ENCODE assay signal across 8 cellular contexts in genomic region chr1:244603498-244603897, GRCh38. TPM values are rescaled to one million over a fixed set of nuclear protein-coding genes. Genes with fewer than 3 reads are reported as not detected.
A peak's percentile ranks its signal among the peaks of the same experiment; 100 is the strongest.
DNase-seq lines count a peak whose midpoint lies in the region; ATAC-seq and TF ChIP-seq lines count a peak whose summit lies in the region.

No MANE protein-coding gene starts in this region.

- POLR2A ChIA-PET in activated CD4-positive, alpha-beta T cell treated with anti-CD3 and anti-CD28 coated beads, Interleukin-2, amount 10 ng/mL, durations not matched to agents 7 days and 5 days (lab: Charles Lee), result interaction anchor here (0.6 kb wide), 1 partner anchor 216 kb away, joined by 5 read pairs; no protein-coding TSS in a partner anchor

- peaks cover 9% of the 10 kb centered on the region for H3K4me1 Mint-ChIP-seq in activated CD4-positive, alpha-beta T cell treated with anti-CD3 and anti-CD28 coated beads, Interleukin-2, amount 10 ng/mL, durations not matched to agents 7 days and 5 days
- H3K4me1 Mint-ChIP-seq in brain, result no peaks in the 10 kb centered on the region
- H3K4me1 Mint-ChIP-seq in activated CD8-positive, alpha-beta memory T cell treated with anti-CD3 and anti-CD28 coated beads, Interleukin-2, amount 10 ng/mL, durations not matched to agents 7 days and 5 days, result peaks cover 14% of the 10 kb centered on the region

- no peak overlapping the region for H3K4me3 Mint-ChIP-seq in activated CD4-positive, alpha-beta T cell treated with anti-CD3 and anti-CD28 coated beads, Interleukin-2, amount 10 ng/mL, durations not matched to agents 7 days and 5 days
- no peak overlapping the region for H3K4me3 Mint-ChIP-seq in brain
- H3K4me3 Mint-ChIP-seq in activated CD8-positive, alpha-beta memory T cell treated with anti-CD3 and anti-CD28 coated beads, Interleukin-2, amount 10 ng/mL, durations not matched to agents 7 days and 5 days, result no peak overlapping the region

- peak; percentile 13 for DNase-seq in activated CD4-positive, alpha-beta T cell treated with anti-CD3 and anti-CD28 coated beads, Interleukin-2, amount 10 ng/mL, durations not matched to agents 7 days and 5 days
- no peak for DNase-seq in activated CD4-positive, alpha-beta T cell treated with anti-CD3 and anti-CD28 coated beads for 4 hours
- DNase-seq in NCI-H2029 treated with DMSO at 0.1 percent for 48 hours (lab: John Stamatoyannopoulos, UW) (peak; percentile 7), lung (ENCODE audit: low spot score) (no peak), D341Med (ENCODE audit: low spot score) (no peak)
- DNase-seq in activated CD8-positive, alpha-beta memory T cell treated with anti-CD3 and anti-CD28 coated beads, Interleukin-2, amount 10 ng/mL, durations not matched to agents 7 days and 5 days, result no peak
- DNase-seq in activated T-cell treated with anti-CD3 and anti-CD28 coated beads, Interleukin-2, amount 50 U/mL, for 48 hours, result no peak

- ATAC-seq in lung (ENCODE audit: insufficient read depth, low FRiP score), result no peak
- no peak for ATAC-seq in activated CD8-positive, alpha-beta memory T cell treated with anti-CD3 and anti-CD28 coated beads, Interleukin-2, amount 10 ng/mL, durations not matched to agents 7 days and 5 days

- no peak overlapping the region for H3K27ac Mint-ChIP-seq in activated CD4-positive, alpha-beta T cell treated with anti-CD3 and anti-CD28 coated beads, Interleukin-2, amount 10 ng/mL, durations not matched to agents 7 days and 5 days
- H3K27ac Mint-ChIP-seq in brain, result no peak overlapping the region
- H3K27ac Mint-ChIP-seq in activated CD8-positive, alpha-beta memory T cell treated with anti-CD3 and anti-CD28 coated beads, Interleukin-2, amount 10 ng/mL, durations not matched to agents 7 days and 5 days, result no peak overlapping the region

- CTCF ChIA-PET in activated CD4-positive, alpha-beta T cell treated with anti-CD3 and anti-CD28 coated beads, Interleukin-2, amount 10 ng/mL, durations not matched to agents 7 days and 5 days (lab: Charles Lee), result interaction anchor here (0.6 to 3.0 kb wide), 12 partner anchors 25 to 1288 kb away, joined by 3 to 22 read pairs (median 4); no protein-coding TSS in a partner anchor
- CTCF ChIA-PET in activated CD8-positive, alpha-beta memory T cell treated with anti-CD3 and anti-CD28 coated beads, Interleukin-2, amount 10 ng/mL, durations not matched to agents 7 days and 5 days (lab: Charles Lee), result interaction anchor here (0.6 to 4.9 kb wide), 21 partner anchors 9 to 1006 kb away, joined by 3 to 87 read pairs (median 3); partner anchors contain the start of gene DESI2

- TF ChIP-seq CTCF in brain (conservative IDR thresholded peaks at IDR 0.05) (peak; percentile 95), lung (IDR thresholded peaks at IDR 0.05; ENCODE audit: control extremely low read depth, extremely low read depth) (peak; percentile 80)

- H3K36me3 ChIP-seq in lung (ENCODE audit: control insufficient read depth in 2 of 2, insufficient read depth in 2 of 2, low read length in 2 of 2), result no peaks in the 10 kb centered on the region

- no peaks in the 10 kb centered on the region for H3K36me3 Mint-ChIP-seq in activated CD4-positive, alpha-beta T cell treated with anti-CD3 and anti-CD28 coated beads, Interleukin-2, amount 10 ng/mL, durations not matched to agents 7 days and 5 days (ENCODE audit: low read depth)
- H3K36me3 Mint-ChIP-seq in brain, result no peaks in the 10 kb centered on the region
- H3K36me3 Mint-ChIP-seq in activated CD8-positive, alpha-beta memory T cell treated with anti-CD3 and anti-CD28 coated beads, Interleukin-2, amount 10 ng/mL, durations not matched to agents 7 days and 5 days, result no peaks in the 10 kb centered on the region

- no peak overlapping the region for H3K27ac ChIP-seq in lung (ENCODE audit: low read depth in 1 of 2, low read length in 1 of 2)

- no peaks in the 10 kb centered on the region for H3K27me3 ChIP-seq in lung (ENCODE audit: control insufficient read depth, insufficient read depth)

- H3K9me3 Mint-ChIP-seq in activated CD4-positive, alpha-beta T cell treated with anti-CD3 and anti-CD28 coated beads, Interleukin-2, amount 10 ng/mL, durations not matched to agents 7 days and 5 days, result no peaks in the 10 kb centered on the region
- H3K9me3 Mint-ChIP-seq in brain, result no peaks in the 10 kb centered on the region
- no peaks in the 10 kb centered on the region for H3K9me3 Mint-ChIP-seq in activated CD8-positive, alpha-beta memory T cell treated with anti-CD3 and anti-CD28 coated beads, Interleukin-2, amount 10 ng/mL, durations not matched to agents 7 days and 5 days (ENCODE audit: low read depth)

- no peaks in the 10 kb centered on the region for H3K4me1 ChIP-seq in lung (ENCODE audit: control insufficient read depth in 2 of 2, insufficient read depth in 2 of 2, low read length in 2 of 2)

- no peaks in the 10 kb centered on the region for H3K27me3 Mint-ChIP-seq in activated CD4-positive, alpha-beta T cell treated with anti-CD3 and anti-CD28 coated beads, Interleukin-2, amount 10 ng/mL, durations not matched to agents 7 days and 5 days
- no peaks in the 10 kb centered on the region for H3K27me3 Mint-ChIP-seq in brain
- peaks cover 9% of the 10 kb centered on the region for H3K27me3 Mint-ChIP-seq in activated CD8-positive, alpha-beta memory T cell treated with anti-CD3 and anti-CD28 coated beads, Interleukin-2, amount 10 ng/mL, durations not matched to agents 7 days and 5 days

- H3K9me3 ChIP-seq in lung (ENCODE audit: control insufficient read depth in 2 of 2, insufficient read depth in 1 of 2, low read length in 1 of 2), result no peaks in the 10 kb centered on the region

- H3K4me3 ChIP-seq in lung, result no peak overlapping the region

RNA-seq across cellular contexts. Expression of gene DESI2, which starts 49.4 kb away (rescaled TPM):
- total RNA-seq in activated CD4-positive, alpha-beta T cell treated with anti-CD3 and anti-CD28 coated beads, Interleukin-2, amount 10 ng/mL, durations not matched to agents 7 days and 5 days, result 10 to 100 TPM; 29.6 to 29.7 TPM
- polyA plus RNA-seq in brain (ENCODE audit: insufficient read depth, low read depth, low replicate concordance) (21.1 TPM), lung (10 to 100 TPM; 17.1 to 20.1 TPM)
- total RNA-seq in lung, result 100 to 1,000 TPM in 1 of 2 donors, 10 to 100 TPM in 1; 50.0 to 142 TPM
- total RNA-seq in activated CD8-positive, alpha-beta memory T cell treated with anti-CD3 and anti-CD28 coated beads, Interleukin-2, amount 10 ng/mL, durations not matched to agents 7 days and 5 days, result 10 to 100 TPM; 24.5 to 26.4 TPM

Comparison
In these comparisons a context has a peak if more than half of its experiments do, and no peak if none do; other contexts are left out.
1. DNase-seq: peak in activated CD4-positive, alpha-beta T cell treated with anti-CD3 and anti-CD28 coated beads, Interleukin-2, amount 10 ng/mL, durations not matched to agents 7 days and 5 days (single experiment) and NCI-H2029 treated with DMSO at 0.1 percent for 48 hours (single experiment); none in activated CD4-positive, alpha-beta T cell treated with anti-CD3 and anti-CD28 coated beads for 4 hours (0 of 2), lung (single experiment), D341Med (single experiment), activated CD8-positive, alpha-beta memory T cell treated with anti-CD3 and anti-CD28 coated beads, Interleukin-2, amount 10 ng/mL, durations not matched to agents 7 days and 5 days (single experiment) and activated T-cell treated with anti-CD3 and anti-CD28 coated beads, Interleukin-2, amount 50 U/mL, for 48 hours (0 of 2).